Comparison of ENCODE assay signal across 19 cellular contexts in the genomic region with DNA sequence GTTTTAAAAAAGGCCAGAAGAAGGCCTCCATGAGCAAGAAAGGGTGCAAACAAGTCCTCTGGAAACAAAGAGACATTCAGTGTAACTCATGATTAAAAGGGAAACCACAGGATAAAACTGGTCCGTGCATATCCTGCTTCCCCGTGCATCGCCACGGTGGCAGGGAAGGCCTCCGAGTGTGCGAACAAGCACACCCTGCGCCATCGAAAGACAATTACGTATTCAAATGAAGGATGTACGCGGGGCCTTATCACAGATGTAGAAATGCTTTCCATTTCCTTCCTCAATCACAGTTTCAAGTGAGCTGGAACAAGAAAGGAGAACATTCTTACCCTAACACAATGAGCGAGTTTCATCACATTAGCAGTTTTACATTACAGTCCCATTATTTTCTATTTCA. TPM values are rescaled to one million over a fixed set of nuclear protein-coding genes. Genes with fewer than 3 reads are reported as not detected.
DNase-seq lines count a peak whose midpoint lies in the region; ATAC-seq and TF ChIP-seq lines count a peak whose summit lies in the region.
"Had no signal": no experiment of that assay in that cellular context is flagged by ENCODE, and none has a peak within 500 bp of the region (broad histone marks: within the 10 kb centered on the region; RNA-seq: fewer than 3 reads in every experiment).

No MANE protein-coding gene starts in this region.

- H3K4me1 ChIP-seq in colonic mucosa = no peaks in the 10 kb centered on the region
- H3K4me1 ChIP-seq in mucosa of descending colon (ENCODE audit: low read depth) = peaks cover 34% of the 10 kb centered on the region

- peak overlapping the region in 1 of 2 donors; percentile 59 for H3K9ac ChIP-seq in colonic mucosa (ENCODE audit: low read depth in 2 of 2, low read length in 2 of 2)
- H3K9ac ChIP-seq: KMS-11 had no signal

- peak overlapping the region; percentile 34 for H3K27ac ChIP-seq in colonic mucosa
- H3K27ac ChIP-seq: KMS-11, vagina had no signal

- CTCF ChIA-PET in Calu3 (lab: Charles Lee) = interaction anchor here (0.6 to 1.5 kb wide), 2 partner anchors 17 to 59 kb away, joined by 3 to 10 read pairs; no protein-coding TSS in a partner anchor

- intact Hi-C loops in Calu3 (cut with micrococcal nuclease; ENCODE audit: unreplicated experiment) = loop anchor here (5.0 kb wide), 4 partner anchors 41 to 426 kb away; no protein-coding TSS in a partner anchor
- intact Hi-C loops in colonic mucosa (cut with DNase I) = no loop called here
- intact Hi-C loops in mucosa of descending colon (cut with DNase I, micrococcal nuclease) = no loop called here

- no peaks in the 10 kb centered on the region for H3K9me3 Mint-ChIP-seq in Calu3 (ENCODE audit: low read depth, unreplicated experiment)
- H3K9me3 Mint-ChIP-seq: activated naive CD8-positive, alpha-beta T cell treated with anti-CD3 and anti-CD28 coated beads, Interleukin-2, amount 50 U/mL, for 24 hours; dendritic cell treated with granulocyte-macrophage colony-stimulating factor and Interleukin-4, amounts not matched to agents 40 ng/mL and 50 ng/mL, for 4 days had no signal

- DNase-seq in Calu3 (peak; percentile 53), NCI-H345 (lab: John Stamatoyannopoulos, UW) (peak; percentile 64), colonic mucosa (peak; percentile 68), mucosa of descending colon (peak; percentile 48 to 71 (median 65))
- DNase-seq in stimulated activated naive CD8-positive, alpha-beta T cell treated with anti-CD3 and anti-CD28 coated beads, Interleukin-15, Interleukin-2, amounts not matched to agents 100 U/mL and 50 U/mL, for 24 hours = no peak
- DNase-seq: activated CD4-positive, alpha-beta T cell treated with anti-CD3 and anti-CD28 coated beads for 36 hours; activated naive CD8-positive, alpha-beta T cell treated with anti-CD3 and anti-CD28 coated beads, Interleukin-2, amount 50 U/mL, for 24 hours; activated T-cell treated with anti-CD3 and anti-CD28 coated beads, Interleukin-2, amount 50 U/mL, for 1 hour; EL; NCI-H2081 treated with DMSO at 0.1 percent for 48 hours; stimulated activated CD4-positive, alpha-beta T cell treated with anti-CD3 and anti-CD28 coated beads, Interleukin-1b, Interleukin-23, amount 100 ng/mL, for 48 hours; T-helper 2 cell had no signal

- H3K4me3 ChIP-seq in colonic mucosa (no peak overlapping the region), mucosa of descending colon (no peak overlapping the region)
- H3K4me3 ChIP-seq: vagina had no signal

- H3K27me3 ChIP-seq in colonic mucosa = no peaks in the 10 kb centered on the region
- H3K27me3 ChIP-seq: vagina had no signal

- ATAC-seq in mucosa of descending colon (peak; percentile 75), HG03571 (IDR thresholded peaks at IDR 0.05; ENCODE audit: unreplicated experiment) (no peak), HG02840 (IDR thresholded peaks at IDR 0.05; ENCODE audit: low FRiP score, unreplicated experiment) (no peak), GM18867 (IDR thresholded peaks at IDR 0.05; ENCODE audit: unreplicated experiment) (no peak)
- no peak for ATAC-seq in stimulated activated naive CD8-positive, alpha-beta T cell treated with anti-CD3 and anti-CD28 coated beads, Interleukin-15, Interleukin-2, amounts not matched to agents 100 U/mL and 50 U/mL, for 24 hours
- ATAC-seq: activated CD4-positive, alpha-beta T cell treated with anti-CD3 and anti-CD28 coated beads for 36 hours; activated naive CD8-positive, alpha-beta T cell treated with anti-CD3 and anti-CD28 coated beads, Interleukin-2, amount 50 U/mL, for 24 hours had no signal

- TF ChIP-seq CTCF in Calu3 (IDR thresholded peaks at IDR 0.05; ENCODE audit: unreplicated experiment) (no peak), colonic mucosa (IDR thresholded peaks at IDR 0.05) (no peak), mucosa of descending colon (IDR thresholded peaks at IDR 0.05) (no peak)

- no TSS peak for BruUV-seq in Calu3 (replicated peaks; lab: Mats Ljungman, UMichigan)

- H3K27ac Mint-ChIP-seq in Calu3 (ENCODE audit: unreplicated experiment) = peak overlapping the region; percentile 88
- H3K27ac Mint-ChIP-seq: activated CD4-positive, alpha-beta T cell treated with anti-CD3 and anti-CD28 coated beads for 36 hours; activated naive CD8-positive, alpha-beta T cell treated with anti-CD3 and anti-CD28 coated beads, Interleukin-2, amount 50 U/mL, for 24 hours; dendritic cell treated with granulocyte-macrophage colony-stimulating factor and Interleukin-4, amounts not matched to agents 40 ng/mL and 50 ng/mL, for 4 days had no signal

- H3K36me3 Mint-ChIP-seq in Calu3 (ENCODE audit: insufficient read depth, unreplicated experiment) = peaks cover 13% of the 10 kb centered on the region

- H3K9me3 ChIP-seq in colonic mucosa (no peaks in the 10 kb centered on the region), mucosa of descending colon (no peaks in the 10 kb centered on the region)
- H3K9me3 ChIP-seq: vagina had no signal

- H3K4me3 Mint-ChIP-seq in Calu3 (ENCODE audit: low read depth, unreplicated experiment) = peak overlapping the region; percentile 61
- H3K4me3 Mint-ChIP-seq: activated CD4-positive, alpha-beta T cell treated with anti-CD3 and anti-CD28 coated beads for 36 hours; activated naive CD8-positive, alpha-beta T cell treated with anti-CD3 and anti-CD28 coated beads, Interleukin-2, amount 50 U/mL, for 24 hours; dendritic cell treated with granulocyte-macrophage colony-stimulating factor and Interleukin-4, amounts not matched to agents 40 ng/mL and 50 ng/mL, for 4 days had no signal

- no peaks in the 10 kb centered on the region for H3K27me3 Mint-ChIP-seq in Calu3 (ENCODE audit: unreplicated experiment)
- H3K27me3 Mint-ChIP-seq: activated CD4-positive, alpha-beta T cell treated with anti-CD3 and anti-CD28 coated beads for 36 hours; dendritic cell treated with granulocyte-macrophage colony-stimulating factor and Interleukin-4, amounts not matched to agents 40 ng/mL and 50 ng/mL, for 4 days had no signal

- H3K36me3 ChIP-seq in colonic mucosa (no peaks in the 10 kb centered on the region), mucosa of descending colon (ENCODE audit: low read depth) (no peaks in the 10 kb centered on the region)
- H3K36me3 ChIP-seq: vagina had no signal

- peaks cover 86% of the 10 kb centered on the region for H3K4me1 Mint-ChIP-seq in Calu3 (ENCODE audit: low read depth, unreplicated experiment)
- H3K4me1 Mint-ChIP-seq: activated CD4-positive, alpha-beta T cell treated with anti-CD3 and anti-CD28 coated beads for 36 hours; activated naive CD8-positive, alpha-beta T cell treated with anti-CD3 and anti-CD28 coated beads, Interleukin-2, amount 50 U/mL, for 24 hours had no signal

RNA-seq across cellular contexts. Expression of a gene that starts 48.3 kb away (rescaled TPM):
- total RNA-seq in Calu3 (2022) (27.4 and 29.4 TPM in 2 replicates), colonic mucosa (10 to 100 TPM; 50.5 to 53.0 TPM), mucosa of descending colon (10 to 100 TPM; 16.0 to 47.6 (median 42.3) TPM)
- total RNA-seq: activated CD4-positive, alpha-beta T cell treated with anti-CD3 and anti-CD28 coated beads for 36 hours; RPMI7951 had no signal
